12 cellular contexts compared by ENCODE assay signal in the genomic region with DNA sequence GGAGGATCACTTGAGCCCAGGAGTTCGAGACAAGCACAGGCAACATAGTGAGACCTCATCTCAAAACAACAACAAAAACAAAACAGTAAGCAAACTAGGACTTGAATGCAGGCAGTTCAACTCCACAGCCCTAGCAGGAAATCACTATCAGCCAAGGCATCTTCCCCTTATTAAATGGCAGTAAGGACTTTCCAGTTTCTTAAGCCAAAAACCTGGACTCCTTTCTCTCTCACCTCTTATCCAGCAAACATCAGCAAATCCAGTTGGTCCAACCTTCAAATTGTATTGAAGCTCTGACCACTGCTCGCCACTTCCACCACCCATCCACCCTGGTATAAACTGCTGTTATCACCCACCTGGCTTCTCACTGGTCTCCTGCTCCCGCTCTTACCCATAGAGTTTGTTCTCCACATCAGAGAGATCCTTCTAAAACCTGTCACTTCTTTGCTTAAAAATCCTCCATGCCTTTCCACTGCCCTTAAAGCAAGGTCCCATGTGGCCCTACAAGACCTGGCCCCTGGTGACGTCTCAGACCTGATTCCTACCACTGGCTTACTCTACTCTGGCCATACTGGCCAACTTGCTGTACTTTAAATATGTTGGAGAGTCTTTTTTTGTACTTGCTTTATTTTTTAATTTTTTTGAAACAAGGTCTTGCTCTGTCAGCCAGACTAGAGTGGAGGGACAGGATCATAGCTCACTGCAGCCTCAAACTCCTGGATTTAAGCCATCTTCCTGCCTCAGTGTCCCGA. TPM values are rescaled to one million over a fixed set of nuclear protein-coding genes. Genes with fewer than 3 reads are reported as not detected.
DNase-seq lines count a peak whose midpoint lies in the region; ATAC-seq and TF ChIP-seq lines count a peak whose summit lies in the region.
"Had no signal": no experiment of that assay in that cellular context is flagged by ENCODE, and none has a peak within 500 bp of the region (broad histone marks: within the 10 kb centered on the region; RNA-seq: fewer than 3 reads in every experiment).

No MANE protein-coding gene starts in this region.

- no peak overlapping the region for H2AFZ ChIP-seq in Loucy (ENCODE audit: low read length)

- peaks cover 46% of the 10 kb centered on the region for H4K20me1 ChIP-seq in BLaER1
- H4K20me1 ChIP-seq in Loucy (ENCODE audit: insufficient read depth, low read length, poor library complexity, severe bottlenecking): peaks cover 25% of the 10 kb centered on the region

- H3K9me3 ChIP-seq in BLaER1: no peaks in the 10 kb centered on the region
- H3K9me3 ChIP-seq in Loucy (ENCODE audit: insufficient read depth, low read depth, low read length): no peaks in the 10 kb centered on the region
- no peaks in the 10 kb centered on the region for H3K9me3 ChIP-seq in breast epithelium
- H3K9me3 ChIP-seq: prostate gland had no signal

- no peak for TF ChIP-seq POLR2A in breast epithelium (IDR thresholded peaks at IDR 0.05)

- H3F3A ChIP-seq in Loucy (ENCODE audit: low read depth): peaks cover 7% of the 10 kb centered on the region; the same call in 1 of the 2 replicates

- no peaks in the 10 kb centered on the region for H3K36me3 Mint-ChIP-seq in natural killer cell

- H3K27ac Mint-ChIP-seq in natural killer cell: peak overlapping the region; percentile 79 to 89

- DNase-seq in breast epithelium (ENCODE audit: low spot score in 2 of 2) (no peak), natural killer cell (no peak), NCI-H2107 (lab: John Stamatoyannopoulos, UW) (no peak), GM19238 (ENCODE audit: insufficient read length, low spot score) (no peak), NCI-H345 treated with DMSO at 0.1 percent for 48 hours (lab: John Stamatoyannopoulos, UW; ENCODE audit: unreplicated experiment) (no peak)
- DNase-seq: hypothalamus, NCI-H748 treated with DMSO at 0.1 percent for 48 hours had no signal

- no peaks in the 10 kb centered on the region for H3K9me3 Mint-ChIP-seq in natural killer cell

- H3K36me3 ChIP-seq in BLaER1 (peaks cover 84% of the 10 kb centered on the region), Loucy (ENCODE audit: insufficient read depth, low read length) (peaks cover 12% of the 10 kb centered on the region), breast epithelium (no peaks in the 10 kb centered on the region)
- H3K36me3 ChIP-seq: cardiac muscle cell, prostate gland had no signal

- ATAC-seq in natural killer cell (peak in 1 of 3 donors; percentile 8), GM21723 (IDR thresholded peaks at IDR 0.05; ENCODE audit: unreplicated experiment) (no peak)

- peaks cover 80% of the 10 kb centered on the region for H3K4me1 ChIP-seq in BLaER1
- peaks cover 46% of the 10 kb centered on the region for H3K4me1 ChIP-seq in Loucy (ENCODE audit: insufficient read depth, low read length, poor library complexity, severe bottlenecking)
- peaks cover 6 to 20% of the 10 kb centered on the region in 2 donors for H3K4me1 ChIP-seq in breast epithelium

- peak overlapping the region; percentile 43 for H3K4me3 Mint-ChIP-seq in natural killer cell

- intact Hi-C loops in breast epithelium (cut with DNase I; ENCODE audit: low total_unique reads) (no loop called here), natural killer cell (cut with micrococcal nuclease) (no loop called here)

- no peaks in the 10 kb centered on the region for H3K27me3 Mint-ChIP-seq in natural killer cell (ENCODE audit: low read depth in 2 of 2)

- H3K27me3 ChIP-seq in BLaER1 (no peaks in the 10 kb centered on the region), Loucy (ENCODE audit: insufficient read depth, low read length, poor library complexity, severe bottlenecking) (no peaks in the 10 kb centered on the region), breast epithelium (no peaks in the 10 kb centered on the region)
- H3K27me3 ChIP-seq: cardiac muscle cell had no signal

- peaks cover 66% of the 10 kb centered on the region for H3K79me2 ChIP-seq in Loucy (ENCODE audit: insufficient read depth, low read length)

- H3K4me2 ChIP-seq in BLaER1 (peak overlapping the region; percentile 70), Loucy (ENCODE audit: low read depth, low read length, poor library complexity, severe bottlenecking) (peak overlapping the region; percentile 18)

- H3K9me2 ChIP-seq in Loucy (replicated peaks; ENCODE audit: low read depth, low read length): no peaks in the 10 kb centered on the region

- H3K9ac ChIP-seq in BLaER1: peak overlapping the region; percentile 54; the same call in 1 of the 2 replicates
- peak overlapping the region; percentile 15 for H3K9ac ChIP-seq in Loucy (ENCODE audit: low read depth, low read length, poor library complexity, severe bottlenecking)

- H3K4me1 Mint-ChIP-seq in natural killer cell: peaks cover 62 to 84% of the 10 kb centered on the region in 2 donors

- H3K4me3 ChIP-seq in BLaER1: no peak overlapping the region
- no peak overlapping the region for H3K4me3 ChIP-seq in Loucy (ENCODE audit: low read length, poor library complexity, severe bottlenecking)
- H3K4me3 ChIP-seq in breast epithelium: no peak overlapping the region
- H3K4me3 ChIP-seq: cardiac muscle cell, prostate gland had no signal

- H3K27ac ChIP-seq in BLaER1: peak overlapping the region; percentile 67
- peak overlapping the region; percentile 71 to 87 for H3K27ac ChIP-seq in breast epithelium
- H3K27ac ChIP-seq: cardiac muscle cell had no signal

- TF ChIP-seq CTCF in Loucy (conservative IDR thresholded peaks at IDR 0.05; ENCODE audit: low read length) (no peak), breast epithelium (IDR thresholded peaks at IDR 0.05) (no peak), natural killer cell (IDR thresholded peaks at IDR 0.05) (no peak)

RNA-seq across cellular contexts. Expression of a gene that starts 27.6 kb away (rescaled TPM):
- total RNA-seq in breast epithelium: 100 to 1,000 TPM in 2 of 3 donors, 10 to 100 TPM in 1; 95.1 to 124 (median 117) TPM
- total RNA-seq in natural killer cell: 10 to 100 TPM; 67.4 to 92.6 (median 78.6) TPM

RNA-seq across cellular contexts. Expression of a gene that starts 44.1 kb away (rescaled TPM):
- total RNA-seq in breast epithelium (1 to 10 TPM in 1 of 3 donors, under 1 TPM in 2; 0.33 to 3.8 (median 0.73) TPM), natural killer cell (1 to 10 TPM; 2.2 to 4.2 (median 2.2) TPM)

RNA-seq across cellular contexts. Expression of a gene that starts 57.3 kb away (rescaled TPM):
- total RNA-seq in breast epithelium: 1 to 10 TPM in 1 of 3 donors, not detected in 2; 5.3 TPM
- total RNA-seq in natural killer cell: not detected
- total RNA-seq: cardiac muscle cell had no signal
